Comparison of ENCODE assay signal across 21 cellular contexts in genomic region chr19:5218255-5218855, GRCh38.
"Had no signal": no experiment of that assay in that cellular context is flagged by ENCODE, and none has a peak within 500 bp of the region (broad histone marks: within the 10 kb centered on the region; RNA-seq: fewer than 3 reads in every experiment).

No MANE protein-coding gene starts in this region.

- DNase-seq: dermis blood vessel endothelial cell; dorsolateral prefrontal cortex; effector CD4-positive, alpha-beta T cell; effector memory CD4-positive, alpha-beta T cell; heart left ventricle; hypothalamus; immature natural killer cell; islet precursor cell; kidney; kidney glomerular epithelial cell; left colon; left ventricle myocardium inferior; lower lobe of right lung; mesenchymal stem cell; midbrain; naive thymus-derived CD4-positive, alpha-beta T cell had no signal

- H3K27ac ChIP-seq: coronary artery, dorsolateral prefrontal cortex, esophagus muscularis mucosa, foreskin keratinocyte, gastroesophageal sphincter, heart left ventricle, hepatocyte, left ventricle myocardium inferior, lower lobe of right lung had no signal

- H3K27me3 ChIP-seq: dorsolateral prefrontal cortex, esophagus muscularis mucosa, foreskin keratinocyte, gastroesophageal sphincter, heart left ventricle, hepatocyte had no signal

- H3K4me1 ChIP-seq: esophagus muscularis mucosa, foreskin keratinocyte, gastroesophageal sphincter, heart left ventricle, left ventricle myocardium inferior, lower lobe of right lung had no signal

- H3K9me3 ChIP-seq: esophagus muscularis mucosa, gastroesophageal sphincter, heart left ventricle, left ventricle myocardium inferior, lower lobe of right lung had no signal

- H3K4me3 ChIP-seq: coronary artery, dorsolateral prefrontal cortex, esophagus muscularis mucosa, gastroesophageal sphincter, heart left ventricle, hepatocyte, left ventricle myocardium inferior, lower lobe of right lung had no signal
